8 cellular contexts compared by ENCODE assay signal in the genomic region with DNA sequence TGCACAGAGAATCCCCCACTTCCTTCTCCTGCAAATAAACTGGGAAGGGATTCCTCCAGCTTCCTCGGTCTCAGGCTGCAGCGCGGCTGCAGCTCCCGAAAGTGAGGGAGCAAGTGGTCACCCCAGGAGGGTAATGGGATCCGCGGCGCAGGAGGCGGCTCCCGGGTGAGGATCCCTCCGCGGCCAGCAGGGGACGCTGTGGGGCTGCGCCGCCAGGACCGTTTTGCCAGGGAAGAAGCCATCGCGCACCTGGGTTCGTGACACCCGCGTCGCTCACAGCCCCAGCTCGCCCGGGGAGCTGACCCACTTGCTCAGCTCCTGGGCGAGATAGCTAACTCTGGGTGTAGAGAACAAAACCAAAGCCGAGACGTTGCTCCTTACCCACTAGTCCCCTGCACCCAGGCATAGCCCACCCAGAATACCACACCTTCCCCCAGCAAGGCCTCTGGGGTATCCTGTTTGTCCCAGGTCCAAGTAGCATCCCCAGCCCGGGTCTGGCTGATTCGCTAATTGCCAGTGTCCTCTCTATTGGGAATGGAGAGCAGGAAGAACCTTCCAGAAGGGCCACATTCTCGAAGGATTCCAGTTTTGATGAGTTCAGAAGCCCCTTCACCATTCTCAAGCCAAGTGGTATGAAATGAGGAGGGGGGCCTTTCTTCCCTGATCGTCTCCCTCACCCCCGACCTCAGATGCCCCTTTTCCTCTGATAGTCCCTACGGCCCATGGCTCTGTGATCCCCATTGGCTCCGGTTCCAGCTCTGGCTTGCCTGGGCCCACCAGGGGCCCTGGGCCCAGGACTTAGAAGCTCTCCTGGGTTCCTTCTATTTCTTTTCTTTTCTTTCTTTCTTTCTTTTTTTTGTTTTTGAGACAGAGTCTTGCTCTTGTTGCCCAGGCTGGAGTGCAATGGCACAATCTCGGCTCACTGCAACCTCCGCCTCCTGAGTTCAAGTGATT. TPM values are rescaled to one million over a fixed set of nuclear protein-coding genes. Genes with fewer than 3 reads are reported as not detected.
DNase-seq lines count a peak whose midpoint lies in the region; ATAC-seq and TF ChIP-seq lines count a peak whose summit lies in the region.

No MANE protein-coding gene starts in this region.

- no peak for TF ChIP-seq EP300 in gastroesophageal sphincter (IDR thresholded peaks at IDR 0.05)
- TF ChIP-seq EP300 in transverse colon (IDR thresholded peaks at IDR 0.05; ENCODE audit: low read depth), result no peak

- intact Hi-C loops in transverse colon (cut with DNase I; ENCODE audit: low total_unique reads), result loop anchor here (2.0 kb wide), 1 partner anchor 101 kb away; no protein-coding TSS in a partner anchor

- H3K27ac ChIP-seq in gastroesophageal sphincter, result no peak overlapping the region
- H3K27ac ChIP-seq in parathyroid adenoma, result no peak overlapping the region
- no peak overlapping the region for H3K27ac ChIP-seq in transverse colon

- H3K9me3 ChIP-seq in gastroesophageal sphincter (no peaks in the 10 kb centered on the region), parathyroid adenoma (ENCODE audit: control insufficient read depth, low read length) (no peaks in the 10 kb centered on the region), transverse colon (no peaks in the 10 kb centered on the region)

- peak overlapping the region; percentile 49 for H3K4me2 ChIP-seq in parathyroid adenoma (ENCODE audit: low read length)

- WGBS in gastroesophageal sphincter (ENCODE audit: low coverage in 1 of 2), 2 donors, result 53 to 54% methylated on average over 5 to 13 of the region's 35 CpGs
- 27 to 100% methylated on average over 2 to 27 of the region's 35 CpGs for WGBS in transverse colon (ENCODE audit: low coverage in 1 of 2), 2 donors

- H3K79me2 ChIP-seq in parathyroid adenoma, result no peaks in the 10 kb centered on the region

- in situ Hi-C loops in transverse colon (cut with MboI; ENCODE audit: low pct_ligation_motif_present in 1 of 4, low pct_unique_long_range_greater_than_20kb in 1 of 4, low sequenced_read_pairs in 3 of 4), result loop anchor here in 1 of 4 donors (10.0 kb wide), 1 partner anchor 101 kb away; no protein-coding TSS in a partner anchor

- H3K4me3 ChIP-seq in gastroesophageal sphincter, result no peak overlapping the region
- peak overlapping the region; percentile 11 for H3K4me3 ChIP-seq in parathyroid adenoma (ENCODE audit: low read depth, low read length)
- H3K4me3 ChIP-seq in transverse colon, result no peak overlapping the region

- no peak overlapping the region for H3K9ac ChIP-seq in parathyroid adenoma

- TF ChIP-seq POLR2A in gastroesophageal sphincter (IDR thresholded peaks at IDR 0.05) (no peak), transverse colon (IDR thresholded peaks at IDR 0.05) (no peak)

- DNase-seq in EH (ENCODE audit: low read depth) (peak; percentile 60), HUDEP-2 (lab: John Stamatoyannopoulos, UW; ENCODE audit: unreplicated experiment in 76 of 76) (peak in 57 of 76 experiments; percentile 13 to 75 (median 43)), RKO (ENCODE audit: low spot score) (peak; percentile 70), transverse colon (peak; percentile 83)
- DNase-seq in activated T-helper 9 cell treated with anti-CD3 and anti-CD28 coated beads, Interleukin-2, amount 50 U/mL, for 16 hours (ENCODE audit: low read depth), result peak; percentile 75

- TF ChIP-seq CTCF in gastroesophageal sphincter (IDR thresholded peaks at IDR 0.05) (peak in 3 of 4 experiments; percentile 99 to 100 (median 99)), parathyroid adenoma (IDR thresholded peaks at IDR 0.05) (peak; percentile 100), transverse colon (IDR thresholded peaks at IDR 0.05) (peak; percentile 98 to 100 (median 100))

- H3K36me3 ChIP-seq in gastroesophageal sphincter, result no peaks in the 10 kb centered on the region
- H3K36me3 ChIP-seq in parathyroid adenoma (ENCODE audit: control insufficient read depth, insufficient read depth, low read length), result no peaks in the 10 kb centered on the region
- no peaks in the 10 kb centered on the region for H3K36me3 ChIP-seq in transverse colon

- H3K27me3 ChIP-seq in gastroesophageal sphincter (peaks cover 41% of the 10 kb centered on the region), parathyroid adenoma (ENCODE audit: control insufficient read depth, insufficient read depth, low read length) (no peaks in the 10 kb centered on the region), transverse colon (peaks cover 13% of the 10 kb centered on the region)

- H3K4me1 ChIP-seq in gastroesophageal sphincter, result peaks cover 0 to 37% (median 24%) of the 10 kb centered on the region in 3 donors
- H3K4me1 ChIP-seq in parathyroid adenoma, result peaks cover 12% of the 10 kb centered on the region
- peaks cover 7 to 36% (median 20%) of the 10 kb centered on the region in 4 donors for H3K4me1 ChIP-seq in transverse colon

- ATAC-seq in gastroesophageal sphincter, result peak; percentile 67
- no peak for ATAC-seq in HG02763 (IDR thresholded peaks at IDR 0.05; ENCODE audit: unreplicated experiment)

- peak overlapping the region; percentile 65 for H2AFZ ChIP-seq in parathyroid adenoma

RNA-seq across cellular contexts. Expression of gene CYGB, which starts 14.1 kb away (rescaled TPM):
- total RNA-seq in gastroesophageal sphincter (10 to 100 TPM; 12.6 to 23.2 (median 18.8) TPM), transverse colon (10 to 100 TPM in 2 of 4 donors, 1 to 10 TPM in 2; 7.5 to 20.1 (median 11.3) TPM)

RNA-seq across cellular contexts. Expression of gene PRCD, which starts 16.5 kb away (rescaled TPM):
- total RNA-seq in gastroesophageal sphincter, result 10 to 100 TPM in 1 of 4 donors, 1 to 10 TPM in 2, under 1 TPM in 1; 0.57 to 11.2 (median 2.3) TPM
- total RNA-seq in transverse colon, result 1 to 10 TPM in 1 of 4 donors, under 1 TPM in 1, not detected in 2; 0.64 to 6.8 TPM

RNA-seq across cellular contexts. Expression of gene RHBDF2, which starts 22.1 kb away (rescaled TPM):
- total RNA-seq in gastroesophageal sphincter (10 to 100 TPM in 1 of 4 donors, 1 to 10 TPM in 3; 7.3 to 20.5 (median 8.5) TPM), transverse colon (10 to 100 TPM; 11.3 to 47.4 (median 23.2) TPM)

RNA-seq across cellular contexts. Expression of gene AANAT, which starts 56.0 kb away (rescaled TPM):
- not detected for total RNA-seq in gastroesophageal sphincter
- not detected for total RNA-seq in transverse colon
